In genomic region chrX:77894921-77895886, GRCh38 we compare ENCODE assay signal across 8 cellular contexts. TPM values are rescaled to one million over a fixed set of nuclear protein-coding genes. Genes with fewer than 3 reads are reported as not detected.
DNase-seq lines count a peak whose midpoint lies in the region; ATAC-seq lines count a peak whose summit lies in the region.

MAGT1 (minus strand) TSS chrX:77895435; CDS start chrX:77895410, 25 bp downstream.

- peak within 1 kb of the TSS; percentile 85 for H3K9ac ChIP-seq in NT2/D1 (ENCODE audit: insufficient read length, low read depth)
- peak within 1 kb of the TSS; percentile 95 for H3K9ac ChIP-seq in endocrine pancreas (ENCODE audit: control insufficient read depth, insufficient read depth, low read length)
- peak within 1 kb of the TSS; percentile 99 for H3K9ac ChIP-seq in mesenchymal stem cell (ENCODE audit: low read length)

- peak within 1 kb of the TSS; percentile 39 for H3K4me2 ChIP-seq in mesenchymal stem cell (ENCODE audit: low read length, poor library complexity, severe bottlenecking)

- H3K27ac ChIP-seq in mesenchymal stem cell (ENCODE audit: low read length, poor library complexity, severe bottlenecking): peak within 1 kb of the TSS; percentile 74

- no peak within 1 kb of the TSS for H2BK12ac ChIP-seq in mesenchymal stem cell (ENCODE audit: low read length in 2 of 2)

- peak within 1 kb of the TSS; percentile 100 for H3K27ac Mint-ChIP-seq in activated CD8-positive, alpha-beta memory T cell treated with anti-CD3 and anti-CD28 coated beads, Interleukin-2, amount 10 ng/mL, durations not matched to agents 7 days and 5 days

- DNase-seq in COR-L47 (lab: John Stamatoyannopoulos, UW) (peak; percentile 92), HUDEP-2 (lab: John Stamatoyannopoulos, UW; ENCODE audit: unreplicated experiment in 76 of 76) (peak; percentile 6 to 96 (median 84)), NT2/D1 (ENCODE audit: low read depth, low spot score) (peak; percentile 94), mesenchymal stem cell (peak; percentile 97)
- DNase-seq in activated CD8-positive, alpha-beta memory T cell treated with anti-CD3 and anti-CD28 coated beads, Interleukin-2, amount 10 ng/mL, durations not matched to agents 7 days and 5 days: peak; percentile 96
- DNase-seq in stimulated activated CD8-positive, alpha-beta memory T cell treated with anti-CD3 and anti-CD28 coated beads, Interleukin-12 subunit alpha, Interleukin-12 subunit beta, amount 100 ng/mL, for 4 hours (ENCODE audit: low read depth): peak; percentile 74

- no peak within 1 kb of the TSS for H2AFZ ChIP-seq in mesenchymal stem cell (ENCODE audit: low read depth, low read length)

- H3K27me3 ChIP-seq in NT2/D1 (ENCODE audit: insufficient read depth, insufficient read length) (no peaks in the 10 kb centered on the region), endocrine pancreas (ENCODE audit: control insufficient read depth, insufficient read depth, low read length) (no peaks in the 10 kb centered on the region), mesenchymal stem cell (ENCODE audit: control insufficient read depth in 1 of 2, insufficient read depth in 1 of 2, low read length in 2 of 2) (no peaks in the 10 kb centered on the region)

- H2BK5ac ChIP-seq in mesenchymal stem cell (ENCODE audit: low read depth, low read length, poor library complexity, severe bottlenecking): no peak within 1 kb of the TSS

- H3K4me3 ChIP-seq in NT2/D1 (ENCODE audit: insufficient read length, low read depth) (peak within 1 kb of the TSS; percentile 60), endocrine pancreas (ENCODE audit: control insufficient read depth, insufficient read depth, low read length) (peak within 1 kb of the TSS; percentile 97), mesenchymal stem cell (ENCODE audit: insufficient read depth in 1 of 2, low read depth in 1 of 2, low read length in 2 of 2) (peak within 1 kb of the TSS; percentile 51 to 84)

- WGBS in mesenchymal stem cell: under 1% methylated on average over 39 of the region's 49 CpGs

- no peaks in the 10 kb centered on the region for H3K79me1 ChIP-seq in mesenchymal stem cell (replicated peaks; ENCODE audit: low read length, poor library complexity, severe bottlenecking)

- H2BK120ac ChIP-seq in mesenchymal stem cell (ENCODE audit: low read depth, low read length): no peak within 1 kb of the TSS

- no peak within 1 kb of the TSS for H2BK15ac ChIP-seq in mesenchymal stem cell (ENCODE audit: low read depth, poor library complexity, severe bottlenecking)

- CTCF ChIA-PET in activated CD8-positive, alpha-beta memory T cell treated with anti-CD3 and anti-CD28 coated beads, Interleukin-2, amount 10 ng/mL, durations not matched to agents 7 days and 5 days (lab: Charles Lee): interaction anchor here (1.3 kb wide), 1 partner anchor 15 kb away, joined by 5 read pairs; the partner anchor contains the start of gene ATP7A

- H3K36me3 ChIP-seq in NT2/D1 (ENCODE audit: insufficient read depth, insufficient read length, low read length): peaks cover 5% of the 10 kb centered on the region
- no peaks in the 10 kb centered on the region for H3K36me3 ChIP-seq in endocrine pancreas (ENCODE audit: control insufficient read depth, insufficient read depth, low read length)
- H3K36me3 ChIP-seq in mesenchymal stem cell (ENCODE audit: control insufficient read depth in 1 of 2, insufficient read depth in 2 of 2, low read depth in 1 of 2, low read length in 2 of 2): no peaks in the 10 kb centered on the region

- H3K27me3 Mint-ChIP-seq in activated CD8-positive, alpha-beta memory T cell treated with anti-CD3 and anti-CD28 coated beads, Interleukin-2, amount 10 ng/mL, durations not matched to agents 7 days and 5 days: no peaks in the 10 kb centered on the region

- H3K18ac ChIP-seq in mesenchymal stem cell (ENCODE audit: low read depth in 1 of 2, low read length in 2 of 2): no peak within 1 kb of the TSS

- H3K4me3 Mint-ChIP-seq in activated CD8-positive, alpha-beta memory T cell treated with anti-CD3 and anti-CD28 coated beads, Interleukin-2, amount 10 ng/mL, durations not matched to agents 7 days and 5 days: peak within 1 kb of the TSS; percentile 91

- H3K4me1 Mint-ChIP-seq in activated CD8-positive, alpha-beta memory T cell treated with anti-CD3 and anti-CD28 coated beads, Interleukin-2, amount 10 ng/mL, durations not matched to agents 7 days and 5 days: peaks cover 22% of the 10 kb centered on the region

- ATAC-seq in GM21381 (IDR thresholded peaks at IDR 0.05; ENCODE audit: unreplicated experiment): peak; percentile 89
- ATAC-seq in activated CD8-positive, alpha-beta memory T cell treated with anti-CD3 and anti-CD28 coated beads, Interleukin-2, amount 10 ng/mL, durations not matched to agents 7 days and 5 days: peak; percentile 93

- no peak within 1 kb of the TSS for H4K8ac ChIP-seq in mesenchymal stem cell (ENCODE audit: low read length)

- no peaks in the 10 kb centered on the region for H3K4me1 ChIP-seq in NT2/D1 (ENCODE audit: insufficient read depth, insufficient read length)
- H3K4me1 ChIP-seq in endocrine pancreas (ENCODE audit: control insufficient read depth, insufficient read depth, low read length): no peaks in the 10 kb centered on the region
- H3K4me1 ChIP-seq in mesenchymal stem cell (ENCODE audit: control insufficient read depth, insufficient read depth, low read depth, low read length): peaks cover 3% of the 10 kb centered on the region

- no peak within 1 kb of the TSS for H3K23ac ChIP-seq in mesenchymal stem cell (ENCODE audit: low read length in 2 of 2)

- H3K9me3 Mint-ChIP-seq in activated CD8-positive, alpha-beta memory T cell treated with anti-CD3 and anti-CD28 coated beads, Interleukin-2, amount 10 ng/mL, durations not matched to agents 7 days and 5 days (ENCODE audit: low read depth): no peaks in the 10 kb centered on the region

- H3K4ac ChIP-seq in mesenchymal stem cell (ENCODE audit: low read depth in 1 of 2, low read length in 2 of 2): no peak within 1 kb of the TSS

- no peak within 1 kb of the TSS for H2AK5ac ChIP-seq in mesenchymal stem cell (ENCODE audit: low read length, severe bottlenecking)

- H3K14ac ChIP-seq in mesenchymal stem cell (ENCODE audit: low read length in 2 of 2): no peak within 1 kb of the TSS

- peaks cover 11% of the 10 kb centered on the region for H3K36me3 Mint-ChIP-seq in activated CD8-positive, alpha-beta memory T cell treated with anti-CD3 and anti-CD28 coated beads, Interleukin-2, amount 10 ng/mL, durations not matched to agents 7 days and 5 days

- H3K9me3 ChIP-seq in NT2/D1 (ENCODE audit: insufficient read depth, low read length) (no peaks in the 10 kb centered on the region), endocrine pancreas (ENCODE audit: control insufficient read depth, low read length) (no peaks in the 10 kb centered on the region), mesenchymal stem cell (ENCODE audit: control insufficient read depth, low read length) (no peaks in the 10 kb centered on the region)

- no peak within 1 kb of the TSS for H4K91ac ChIP-seq in mesenchymal stem cell (ENCODE audit: low read length)

RNA-seq across cellular contexts. Expression of gene MAGT1, which starts in this region (rescaled TPM):
- 10 to 100 TPM; 40.1 to 44.4 TPM for total RNA-seq in activated CD8-positive, alpha-beta memory T cell treated with anti-CD3 and anti-CD28 coated beads, Interleukin-2, amount 10 ng/mL, durations not matched to agents 7 days and 5 days
- polyA plus RNA-seq in mesenchymal stem cell (2013, experiment 1 of 2): 64.9 TPM
- 66.8 TPM for polyA plus RNA-seq in mesenchymal stem cell (2013, experiment 2 of 2)

Comparison
In these comparisons a context has a peak if more than half of its experiments do, and no peak if none do; other contexts are left out.
1. Peak in every context shown above with its lines: DNase-seq, ATAC-seq, H3K4me3 ChIP-seq and H3K27ac ChIP-seq.